19 cellular contexts compared by ENCODE assay signal in the genomic region with DNA sequence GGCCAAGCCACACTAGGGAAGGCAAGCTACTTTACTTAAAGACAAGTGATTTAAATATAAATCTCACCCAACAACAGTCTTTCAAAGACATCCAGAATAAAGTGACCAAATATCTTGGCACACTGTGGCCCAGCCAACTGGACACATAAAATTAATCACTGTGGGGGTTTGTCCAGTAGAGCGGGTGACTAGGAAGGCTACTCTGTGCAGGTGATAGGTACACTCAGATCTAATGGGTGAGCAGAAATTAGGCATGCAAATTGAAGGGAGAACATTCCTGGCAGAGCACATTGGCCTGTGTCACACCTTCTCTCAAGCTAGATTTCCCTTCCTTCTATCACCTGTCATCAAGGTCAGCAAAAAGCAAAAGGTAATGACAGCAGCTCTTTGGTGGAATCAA. TPM values are rescaled to one million over a fixed set of nuclear protein-coding genes. Genes with fewer than 3 reads are reported as not detected.
DNase-seq lines count a peak whose midpoint lies in the region; ATAC-seq, FAIRE-seq and TF ChIP-seq lines count a peak whose summit lies in the region.
"Had no signal": no experiment of that assay in that cellular context is flagged by ENCODE, and none has a peak within 500 bp of the region (broad histone marks: within the 10 kb centered on the region; RNA-seq: fewer than 3 reads in every experiment).

No MANE protein-coding gene starts in this region.

- no peak overlapping the region for H3K27ac ChIP-seq in HepG2 (ENCODE audit: extremely low read length, insufficient read depth, low read length)
- H3K27ac ChIP-seq in right lobe of liver, result no peak overlapping the region
- H3K27ac ChIP-seq in colonic mucosa, result peak overlapping the region; percentile 58
- H3K27ac ChIP-seq in uterus, result peak overlapping the region; percentile 56 to 58
- H3K27ac ChIP-seq: BLaER1 treated with 17β-estradiol and CSF1 and Interleukin-3, amounts not matched to agents 10 nM and 100 nM had no signal

- no peaks in the 10 kb centered on the region for H3K36me3 Mint-ChIP-seq in nephron (ENCODE audit: low read depth)
- no peaks in the 10 kb centered on the region for H3K36me3 Mint-ChIP-seq in T-cell

- H3K27me3 ChIP-seq in HepG2 (ENCODE audit: control insufficient read depth in 1 of 2, insufficient read depth in 2 of 2, low read length in 2 of 2) (no peaks in the 10 kb centered on the region), right lobe of liver (no peaks in the 10 kb centered on the region), colonic mucosa (no peaks in the 10 kb centered on the region), uterus (no peaks in the 10 kb centered on the region)
- H3K27me3 ChIP-seq: BLaER1 treated with 17β-estradiol and CSF1 and Interleukin-3, amounts not matched to agents 10 nM and 100 nM had no signal

- POLR2A ChIA-PET in HepG2 (lab: Yijun Ruan, JAX) (no interaction called here), T-cell (lab: Charles Lee) (no interaction called here)

- no peak for TF ChIP-seq RAD21 in HepG2 (CRISPR knock-in tag; IDR thresholded peaks at IDR 0.05)

- H3K4me3 Mint-ChIP-seq in nephron, result no peak overlapping the region
- H3K4me3 Mint-ChIP-seq in T-cell, result no peak overlapping the region
- H3K4me3 Mint-ChIP-seq: CD4-positive, alpha-beta T cell; GM23338 had no signal

- DNase-seq in HepG2 (ENCODE audit: low spot score) (no peak), right lobe of liver (no peak), colonic mucosa (no peak), uterus (no peak), iPS-NIHi11 (ENCODE audit: low spot score) (no peak), NCI-H345 (lab: John Stamatoyannopoulos, UW) (no peak), T-cell (no peak)
- DNase-seq: ACHN; Calu3; CD4-positive, alpha-beta T cell; DMS 273 treated with DMSO at 0.1 percent for 48 hours; H7; IMR-90 had no signal

- ATAC-seq in HepG2, result no peak
- no peak for ATAC-seq in right lobe of liver
- ATAC-seq in T-cell (replicated peaks in 1 of 4), result no peak
- ATAC-seq: GM23338 had no signal

- no peaks in the 10 kb centered on the region for H3K36me3 ChIP-seq in HepG2 (replicated peaks in 1 of 2; ENCODE audit: control insufficient read depth in 1 of 2, insufficient read depth in 2 of 2, low read length in 2 of 2)
- H3K36me3 ChIP-seq in right lobe of liver, result no peaks in the 10 kb centered on the region
- H3K36me3 ChIP-seq in colonic mucosa, result no peaks in the 10 kb centered on the region
- H3K36me3 ChIP-seq in uterus, result no peaks in the 10 kb centered on the region
- H3K36me3 ChIP-seq: BLaER1 treated with 17β-estradiol and CSF1 and Interleukin-3, amounts not matched to agents 10 nM and 100 nM had no signal

- in situ Hi-C loops in HepG2 (cut with HindIII; ENCODE audit: extremely low pct_ligation_motif_present, low pct_unique_long_range_greater_than_20kb), result no loop called here

- TF ChIP-seq POLR2A in HepG2 (IDR thresholded peaks at IDR 0.05; ENCODE audit: insufficient read depth in 1 of 2, low read depth in 2 of 2, low read length in 2 of 2), result no peak
- no peak for TF ChIP-seq POLR2A in right lobe of liver (IDR thresholded peaks at IDR 0.05)
- TF ChIP-seq POLR2A in uterus (IDR thresholded peaks at IDR 0.05), result no peak

- H3K4me1 ChIP-seq in HepG2 (ENCODE audit: insufficient read depth, low read length), result peaks cover 70% of the 10 kb centered on the region
- H3K4me1 ChIP-seq in right lobe of liver, result peaks cover 0 to 18% (median 6%) of the 10 kb centered on the region in 4 donors
- H3K4me1 ChIP-seq in colonic mucosa, result no peaks in the 10 kb centered on the region
- H3K4me1 ChIP-seq in uterus, result peaks cover 8 to 16% of the 10 kb centered on the region in 2 donors

- no peaks in the 10 kb centered on the region for H3K27me3 Mint-ChIP-seq in nephron (ENCODE audit: low read depth)
- H3K27me3 Mint-ChIP-seq in T-cell, result no peaks in the 10 kb centered on the region
- H3K27me3 Mint-ChIP-seq: CD4-positive, alpha-beta T cell had no signal

- H3K9me3 Mint-ChIP-seq in nephron, result peaks cover 9% of the 10 kb centered on the region
- H3K9me3 Mint-ChIP-seq in T-cell, result peaks cover 0 to 9% (median 6%) of the 10 kb centered on the region in 3 donors

- CTCF ChIA-PET in HepG2 (lab: Yijun Ruan, JAX; ENCODE audit: low intra/inter-chr PET ratio, low total read pairs) (no interaction called here), T-cell (lab: Charles Lee) (no interaction called here)

- H3K27ac Mint-ChIP-seq in nephron, result peak overlapping the region in 2 of 3 experiments; percentile 54 to 88
- no peak overlapping the region for H3K27ac Mint-ChIP-seq in T-cell
- H3K27ac Mint-ChIP-seq: CD4-positive, alpha-beta T cell; GM23338 had no signal

- peaks cover 6% of the 10 kb centered on the region for H3K4me1 Mint-ChIP-seq in nephron
- H3K4me1 Mint-ChIP-seq in T-cell, result peaks cover 0 to 5% (median 0%) of the 10 kb centered on the region in 3 donors
- H3K4me1 Mint-ChIP-seq: GM23338 had no signal

- H2AFZ ChIP-seq in HepG2 (ENCODE audit: low read length), result peak overlapping the region; percentile 12
- H2AFZ ChIP-seq: GM23338 had no signal

- WGBS in HepG2 (ENCODE audit: low lambda C conversion rate), result 100% methylated on average over 1 of the region's 1 CpG
- WGBS in right lobe of liver (ENCODE audit: insufficient coverage, low coverage, low lambda C conversion rate, missing lambda C conversion rate), result no CpG with 5 or more reads among the region's 1 CpG

- H3K4me3 ChIP-seq in HepG2 (replicated peaks in 1 of 3; ENCODE audit: insufficient read depth in 1 of 3, low read depth in 2 of 3, low read length in 3 of 3), result no peak overlapping the region
- H3K4me3 ChIP-seq in right lobe of liver, result no peak overlapping the region
- no peak overlapping the region for H3K4me3 ChIP-seq in colonic mucosa
- no peak overlapping the region for H3K4me3 ChIP-seq in uterus
- H3K4me3 ChIP-seq: BLaER1 treated with 17β-estradiol and CSF1 and Interleukin-3, amounts not matched to agents 10 nM and 100 nM; GM23338 had no signal

- no peaks in the 10 kb centered on the region for H4K20me1 ChIP-seq in HepG2 (ENCODE audit: insufficient read depth, low read length)
- H4K20me1 ChIP-seq: BLaER1 treated with 17β-estradiol and CSF1 and Interleukin-3, amounts not matched to agents 10 nM and 100 nM had no signal

- TF ChIP-seq CTCF in HepG2 (CRISPR knock-in tag; IDR thresholded peaks at IDR 0.05) (no peak), right lobe of liver (IDR thresholded peaks at IDR 0.05) (no peak), colonic mucosa (IDR thresholded peaks at IDR 0.05) (no peak), nephron (IDR thresholded peaks at IDR 0.05; ENCODE audit: unreplicated experiment in 3 of 3) (no peak), uterus (IDR thresholded peaks at IDR 0.05) (no peak)

- intact Hi-C loops in HepG2 (cut with micrococcal nuclease; ENCODE audit: unreplicated experiment) (no loop called here), right lobe of liver (cut with DNase I) (no loop called here), colonic mucosa (cut with DNase I) (no loop called here), uterus (cut with DNase I; ENCODE audit: low total_unique reads) (no loop called here)

- H3K79me2 ChIP-seq in HepG2 (ENCODE audit: insufficient read depth, low read length), result no peaks in the 10 kb centered on the region

- no TSS peak for BruUV-seq in HepG2 (replicated peaks; lab: Mats Ljungman, UMichigan)

- no peak for TF ChIP-seq EP300 in HepG2 (IDR thresholded peaks at IDR 0.05; ENCODE audit: low read depth in 2 of 2, low read length in 2 of 2)
- TF ChIP-seq EP300 in HepG2 (CRISPR knock-in tag; IDR thresholded peaks at IDR 0.05; ENCODE audit: borderline replicate concordance), result no peak

- no peak for FAIRE-seq in HepG2 (lab: Jason Lieb, UNC)
- FAIRE-seq: G401.6, GM12891 had no signal

- peaks cover 7% of the 10 kb centered on the region for H3K9me3 ChIP-seq in HepG2 (ENCODE audit: low read length)
- H3K9me3 ChIP-seq in right lobe of liver, result no peaks in the 10 kb centered on the region
- no peaks in the 10 kb centered on the region for H3K9me3 ChIP-seq in colonic mucosa
- peaks cover 0 to 5% of the 10 kb centered on the region in 2 donors for H3K9me3 ChIP-seq in uterus

- no peak overlapping the region for H3K9ac ChIP-seq in HepG2 (ENCODE audit: insufficient read depth, low read depth, low read length)
- H3K9ac ChIP-seq in colonic mucosa (ENCODE audit: low read depth in 2 of 2, low read length in 2 of 2), result no peak overlapping the region
- H3K9ac ChIP-seq: BLaER1 treated with 17β-estradiol and CSF1 and Interleukin-3, amounts not matched to agents 10 nM and 100 nM had no signal

- H3K4me2 ChIP-seq in HepG2 (ENCODE audit: low read depth, low read length), result 0 out of 2 replicates have a peak overlapping the region, but pooled peaks have one; percentile 72
- H3K4me2 ChIP-seq: BLaER1 treated with 17β-estradiol and CSF1 and Interleukin-3, amounts not matched to agents 10 nM and 100 nM; GM23338 had no signal

TF ChIP-seq in HepG2, 621 proteins besides CTCF, POLR2A, EP300 and RAD21 (continues in another document):
- no peak for TF ChIP-seq NONO (IDR thresholded peaks at IDR 0.05)
- TF ChIP-seq NONO (CRISPR knock-in tag; conservative IDR thresholded peaks at IDR 0.05), result no peak

RNA-seq across cellular contexts. Expression of a gene that starts 23.4 kb away (rescaled TPM):
- total RNA-seq in HepG2 (2016; rRNA removed; fragmentation: Illumina TruSeq; extraction: Trizol), result not detected in 2 replicates
- total RNA-seq in HepG2 (2016; cell fraction: cytosol; rRNA removed; fragmentation: Illumina TruSeq; extraction: Trizol; ENCODE audit: low read depth), result not detected in 2 replicates
- not detected in 2 replicates for total RNA-seq in HepG2 (2016; cell fraction: insoluble cytoplasmic fraction; rRNA removed; fragmentation: Illumina TruSeq; extraction: Trizol)
- total RNA-seq in HepG2 (2016; cell fraction: membrane; rRNA removed; fragmentation: Illumina TruSeq; extraction: Trizol), result not detected in 2 replicates
- not detected in 2 replicates for total RNA-seq in HepG2 (2016; cell fraction: nucleus; rRNA removed; fragmentation: Illumina TruSeq; extraction: Trizol)
- not detected in 2 replicates for polyA plus RNA-seq in HepG2 (2011; rRNA removed)
- polyA plus RNA-seq in HepG2 (2011; cell fraction: cytosol; rRNA removed), result not detected in 2 replicates
- polyA plus RNA-seq in HepG2 (2011; cell fraction: nucleus; rRNA removed), result not detected in 2 replicates
- polyA plus RNA-seq in HepG2 (2012), result not detected in 2 replicates
- polyA plus RNA-seq in HepG2 (2016; cell fraction: cytosol; fragmentation: Illumina TruSeq; extraction: Trizol; ENCODE audit: low read depth), result not detected in 2 replicates
- not detected in 2 replicates for polyA plus RNA-seq in HepG2 (2016; cell fraction: insoluble cytoplasmic fraction; fragmentation: Illumina TruSeq; extraction: Trizol; ENCODE audit: low read depth)
- not detected in 2 replicates for polyA plus RNA-seq in HepG2 (2016; cell fraction: membrane; fragmentation: Illumina TruSeq; extraction: Trizol; ENCODE audit: low read depth)
- not detected in 2 replicates for polyA plus RNA-seq in HepG2 (2016; cell fraction: nucleus; fragmentation: Illumina TruSeq; extraction: Trizol; ENCODE audit: insufficient read depth, low read depth)
- not detected in 2 replicates for polyA minus RNA-seq in HepG2 (2011; rRNA and poly(A)+ RNA removed; ENCODE audit: low replicate concordance)
- polyA minus RNA-seq in HepG2 (2011; cell fraction: cytosol; rRNA and poly(A)+ RNA removed), result not detected in 2 replicates
- not detected in 2 replicates for polyA minus RNA-seq in HepG2 (2011; cell fraction: nucleus; rRNA and poly(A)+ RNA removed)
- under 1 TPM; 0.06 to 0.93 (median 0.14) TPM for total RNA-seq in right lobe of liver
- under 1 TPM; 0.10 to 0.80 TPM for total RNA-seq in colonic mucosa
- 1 to 10 TPM in 1 of 4 donors, under 1 TPM in 3; 0.15 to 1.6 (median 0.42) TPM for total RNA-seq in uterus
- total RNA-seq in T-cell, result 1 to 10 TPM; 1.7 to 6.2 (median 2.9) TPM
- total RNA-seq: A172, Calu3, GM23338, H7, IMR-90 had no signal
- polyA plus RNA-seq: GM23338, IMR-90 had no signal

Comparison
In these comparisons a context has a peak if more than half of its experiments do, and no peak if none do; other contexts are left out.
1. H3K27ac ChIP-seq: peak in colonic mucosa (single experiment) and uterus (2 of 2); none in HepG2 (single experiment) and right lobe of liver (0 of 3).
2. H3K27ac Mint-ChIP-seq: peak in nephron (2 of 3); none in T-cell (0 of 2).